Comparison of ENCODE assay signal across 11 cellular contexts in the genomic region with DNA sequence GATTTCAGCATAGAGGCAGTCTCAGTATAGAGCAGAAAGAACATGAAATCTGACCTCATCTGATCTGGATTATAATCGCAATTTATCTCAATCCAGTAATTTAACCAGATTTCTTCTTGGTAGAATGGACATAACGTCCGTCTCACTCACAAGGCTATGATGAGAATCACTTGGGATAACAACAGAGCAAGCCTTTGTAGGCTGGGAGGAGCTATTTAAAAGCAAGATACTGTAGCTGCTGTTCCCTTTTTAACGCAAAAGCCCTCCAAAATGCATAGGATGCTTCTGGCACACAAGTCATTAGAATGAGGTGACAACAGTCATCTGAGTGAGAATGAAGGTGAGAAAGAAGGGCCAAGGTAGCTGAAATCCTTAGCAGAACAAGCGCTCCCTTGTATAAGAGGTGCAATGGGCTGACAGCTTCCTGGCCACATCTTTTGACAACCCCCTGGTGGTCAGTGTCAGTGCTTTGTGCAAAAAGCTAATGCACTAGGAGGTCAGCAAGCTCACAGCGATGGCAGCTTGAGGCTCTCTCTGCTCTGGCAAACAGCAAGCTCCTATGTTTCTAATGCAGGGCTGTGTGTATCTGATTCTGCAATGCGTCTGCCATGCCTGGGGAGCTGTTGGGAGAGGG. TPM values are rescaled to one million over a fixed set of nuclear protein-coding genes. Genes with fewer than 3 reads are reported as not detected.
A peak's percentile ranks its signal among the peaks of the same experiment; 100 is the strongest.
DNase-seq lines count a peak whose midpoint lies in the region; ATAC-seq and TF ChIP-seq lines count a peak whose summit lies in the region.
"Had no signal": no experiment of that assay in that cellular context is flagged by ENCODE, and none has a peak within 500 bp of the region (broad histone marks: within the 10 kb centered on the region; RNA-seq: fewer than 3 reads in every experiment).

No MANE protein-coding gene starts in this region.

- no peaks in the 10 kb centered on the region for H3K9me2 ChIP-seq in SK-N-SH

- no peaks in the 10 kb centered on the region for H3F3A ChIP-seq in SK-N-SH (replicated peaks; ENCODE audit: insufficient read depth)

- peak; percentile 71 for TF ChIP-seq RAD21 in SK-N-SH (IDR thresholded peaks at IDR 0.05; ENCODE audit: low read length)

- no peak for TF ChIP-seq POLR2A in lower leg skin (IDR thresholded peaks at IDR 0.05)

- no peaks in the 10 kb centered on the region for H3K79me2 ChIP-seq in SK-N-SH (ENCODE audit: insufficient read depth)

- H3K27me3 ChIP-seq in SK-N-SH (ENCODE audit: insufficient read depth), result no peaks in the 10 kb centered on the region

- intact Hi-C loops in lower leg skin (cut with DNase I; ENCODE audit: low total_unique reads), result no loop called here

- H3K4me1 Mint-ChIP-seq in stimulated activated naive CD8-positive, alpha-beta T cell treated with anti-CD3 and anti-CD28 coated beads, Interleukin-15, amount 100 ng/mL, for 72 hours, result no peaks in the 10 kb centered on the region
- H3K4me1 Mint-ChIP-seq in glutamatergic neuron (ENCODE audit: low read depth, unreplicated experiment), result peaks cover 14% of the 10 kb centered on the region

- no peak overlapping the region for H2AFZ ChIP-seq in SK-N-SH (ENCODE audit: low read depth)

- no peaks in the 10 kb centered on the region for H3K36me3 ChIP-seq in SK-N-SH (replicated peaks in 1 of 2; ENCODE audit: control insufficient read depth in 1 of 2, insufficient read depth in 2 of 2, low read length in 1 of 2)

- peaks cover 0 to 8% of the 10 kb centered on the region in 2 experiments; a peak in 2 of 4 replicates for H3K4me1 ChIP-seq in SK-N-SH (ENCODE audit: control insufficient read depth in 1 of 2, insufficient read depth in 2 of 2, low read depth in 1 of 2, low read length in 1 of 2)

- H3K9ac ChIP-seq in SK-N-SH, result no peak overlapping the region

- CTCF ChIA-PET in SK-N-SH (lab: Yijun Ruan, JAX), result interaction anchor here (0.6 to 2.9 kb wide), 32 partner anchors 8 to 302 kb away, joined by 3 to 23 read pairs (median 4); a partner anchor contains a TSS

- no peaks in the 10 kb centered on the region for H4K20me1 ChIP-seq in SK-N-SH (ENCODE audit: insufficient read depth)

- DNase-seq in stimulated activated naive CD8-positive, alpha-beta T cell treated with anti-CD3 and anti-CD28 coated beads, Interleukin-15, Interleukin-2, amounts not matched to agents 100 U/mL and 50 U/mL, for 24 hours, result no peak
- DNase-seq in stimulated activated naive CD8-positive, alpha-beta T cell treated with anti-CD3 and anti-CD28 coated beads, Interleukin-15, amount 100 ng/mL, for 72 hours, result no peak
- DNase-seq in SK-N-SH, result peak; percentile 66
- peak; percentile 74 for DNase-seq in glutamatergic neuron
- DNase-seq in NCI-H2196 treated with DMSO at 0.1 percent for 48 hours (lab: John Stamatoyannopoulos, UW; ENCODE audit: unreplicated experiment), result no peak
- no peak for DNase-seq in lower leg skin (ENCODE audit: low spot score in 2 of 2)
- no peak for DNase-seq in DMS79 (lab: John Stamatoyannopoulos, UW)
- DNase-seq: activated B cell treated with CpG ODN at 0.5 μM for 24 hours; stimulated activated CD4-positive, alpha-beta T cell treated with anti-CD3 and anti-CD28 coated beads, Interleukin-2, amount 100 ng/mL, for 48 hours had no signal

- POLR2A ChIA-PET in SK-N-SH (lab: Yijun Ruan, JAX), result no interaction called here

- H3K27me3 Mint-ChIP-seq in stimulated activated naive CD8-positive, alpha-beta T cell treated with anti-CD3 and anti-CD28 coated beads, Interleukin-15, amount 100 ng/mL, for 72 hours, result no peaks in the 10 kb centered on the region
- H3K27me3 Mint-ChIP-seq in glutamatergic neuron (ENCODE audit: unreplicated experiment), result peaks cover 3% of the 10 kb centered on the region
- H3K27me3 Mint-ChIP-seq: activated B cell treated with CpG ODN at 0.5 μM for 24 hours had no signal

- no peaks in the 10 kb centered on the region for H3K36me3 Mint-ChIP-seq in glutamatergic neuron (ENCODE audit: unreplicated experiment)

- TF ChIP-seq EP300 in SK-N-SH (IDR thresholded peaks at IDR 0.05; ENCODE audit: borderline replicate concordance in 1 of 2, low read depth in 1 of 2, low read length in 1 of 2), result no peak

- no peaks in the 10 kb centered on the region for H3K9me3 ChIP-seq in SK-N-SH

- no peak overlapping the region for H3K4me2 ChIP-seq in SK-N-SH

- no peak overlapping the region for H3K4me3 Mint-ChIP-seq in stimulated activated naive CD8-positive, alpha-beta T cell treated with anti-CD3 and anti-CD28 coated beads, Interleukin-15, amount 100 ng/mL, for 72 hours
- H3K4me3 Mint-ChIP-seq in glutamatergic neuron (ENCODE audit: unreplicated experiment), result no peak overlapping the region
- H3K4me3 Mint-ChIP-seq: activated B cell treated with CpG ODN at 0.5 μM for 24 hours had no signal

- no peak overlapping the region for H3K27ac Mint-ChIP-seq in stimulated activated naive CD8-positive, alpha-beta T cell treated with anti-CD3 and anti-CD28 coated beads, Interleukin-15, amount 100 ng/mL, for 72 hours
- peak overlapping the region; percentile 56 for H3K27ac Mint-ChIP-seq in glutamatergic neuron (ENCODE audit: unreplicated experiment)
- H3K27ac Mint-ChIP-seq: activated B cell treated with CpG ODN at 0.5 μM for 24 hours had no signal

- no peak overlapping the region; a peak in 1 of 4 replicates for H3K4me3 ChIP-seq in SK-N-SH (ENCODE audit: low read depth in 2 of 2, low read length in 1 of 2)
- no peak overlapping the region for H3K4me3 ChIP-seq in lower leg skin (ENCODE audit: low read depth, poor library complexity, severe bottlenecking)

- peak; percentile 52 for TF ChIP-seq CTCF in SK-N-SH (IDR thresholded peaks at IDR 0.05)
- TF ChIP-seq CTCF in glutamatergic neuron (IDR thresholded peaks at IDR 0.05; ENCODE audit: partially characterized antibody, unreplicated experiment), result peak; percentile 88
- TF ChIP-seq CTCF in lower leg skin (IDR thresholded peaks at IDR 0.05), result no peak

- WGBS in SK-N-SH (ENCODE audit: low lambda C conversion rate), result 64% methylated on average over 6 of the region's 7 CpGs
- 80 to 87% methylated on average over 6 to 7 of the region's 7 CpGs for WGBS in lower leg skin, 2 donors

- H3K27ac ChIP-seq in SK-N-SH (ENCODE audit: low read depth in 2 of 2, low read length in 1 of 2), result no peak overlapping the region; a peak in 1 of 4 replicates

- no peaks in the 10 kb centered on the region for H3K9me3 Mint-ChIP-seq in stimulated activated naive CD8-positive, alpha-beta T cell treated with anti-CD3 and anti-CD28 coated beads, Interleukin-15, amount 100 ng/mL, for 72 hours
- peaks cover 7% of the 10 kb centered on the region for H3K9me3 Mint-ChIP-seq in glutamatergic neuron (ENCODE audit: unreplicated experiment)

- ATAC-seq in stimulated activated naive CD8-positive, alpha-beta T cell treated with anti-CD3 and anti-CD28 coated beads, Interleukin-15, Interleukin-2, amounts not matched to agents 100 U/mL and 50 U/mL, for 24 hours, result peak; percentile 28
- no peak for ATAC-seq in stimulated activated naive CD8-positive, alpha-beta T cell treated with anti-CD3 and anti-CD28 coated beads, Interleukin-15, amount 100 ng/mL, for 72 hours
- no peak for ATAC-seq in GM21360 (IDR thresholded peaks at IDR 0.05; ENCODE audit: unreplicated experiment)

TF ChIP-seq in SK-N-SH, 30 proteins besides CTCF, POLR2A, EP300 and RAD21:
- TF ChIP-seq JUND (IDR thresholded peaks at IDR 0.05) (no peak), EZH2phosphoT487 (IDR thresholded peaks at IDR 0.05; ENCODE audit: borderline replicate concordance, low read depth) (no peak), SMC3 (IDR thresholded peaks at IDR 0.05; ENCODE audit: low read depth, low read length) (peak; percentile 47), MXI1 (IDR thresholded peaks at IDR 0.05; ENCODE audit: low read depth, low read length) (peak; percentile 49), FOXJ3 (CRISPR knock-in tag; IDR thresholded peaks at IDR 0.05) (no peak), NFIC (IDR thresholded peaks at IDR 0.05; ENCODE audit: borderline replicate concordance) (no peak), FOXM1 (IDR thresholded peaks at IDR 0.05; ENCODE audit: low read depth) (no peak), POLR2AphosphoS5 (IDR thresholded peaks at IDR 0.05; ENCODE audit: low read depth, low read length) (no peak)
- TF ChIP-seq, protein P1, sequence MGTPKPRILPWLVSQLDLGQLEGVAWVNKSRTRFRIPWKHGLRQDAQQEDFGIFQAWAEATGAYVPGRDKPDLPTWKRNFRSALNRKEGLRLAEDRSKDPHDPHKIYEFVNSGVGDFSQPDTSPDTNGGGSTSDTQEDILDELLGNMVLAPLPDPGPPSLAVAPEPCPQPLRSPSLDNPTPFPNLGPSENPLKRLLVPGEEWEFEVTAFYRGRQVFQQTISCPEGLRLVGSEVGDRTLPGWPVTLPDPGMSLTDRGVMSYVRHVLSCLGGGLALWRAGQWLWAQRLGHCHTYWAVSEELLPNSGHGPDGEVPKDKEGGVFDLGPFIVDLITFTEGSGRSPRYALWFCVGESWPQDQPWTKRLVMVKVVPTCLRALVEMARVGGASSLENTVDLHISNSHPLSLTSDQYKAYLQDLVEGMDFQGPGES (IDR thresholded peaks at IDR 0.05; ENCODE audit: low read depth, low read length), result no peak

RNA-seq across cellular contexts. Expression of a gene that starts 16.4 kb away (rescaled TPM):
- polyA plus RNA-seq in SK-N-SH (2012; rRNA removed), result not detected in 2 replicates
- polyA plus RNA-seq in SK-N-SH (2012; cell fraction: cytosol; rRNA removed), result not detected in 2 replicates
- polyA plus RNA-seq in SK-N-SH (2012; cell fraction: nucleus; rRNA removed), result not detected in 2 replicates
- total RNA-seq in glutamatergic neuron (ENCODE audit: unreplicated experiment) (1.5 TPM), lower leg skin (1 to 10 TPM in 2 of 4 donors, under 1 TPM in 1, not detected in 1; 0.22 to 2.5 (median 1.8) TPM)
- total RNA-seq: activated B cell treated with CpG ODN at 0.5 μM for 24 hours, glomerular endothelial cell had no signal

Comparison
In these comparisons a context has a peak if more than half of its experiments do, and no peak if none do; other contexts are left out.
1. DNase-seq: peak in SK-N-SH (single experiment) and glutamatergic neuron (single experiment); none in stimulated activated naive CD8-positive, alpha-beta T cell treated with anti-CD3 and anti-CD28 coated beads, Interleukin-15, Interleukin-2, amounts not matched to agents 100 U/mL and 50 U/mL, for 24 hours (single experiment), stimulated activated naive CD8-positive, alpha-beta T cell treated with anti-CD3 and anti-CD28 coated beads, Interleukin-15, amount 100 ng/mL, for 72 hours (0 of 2), NCI-H2196 treated with DMSO at 0.1 percent for 48 hours (single experiment), lower leg skin (0 of 2) and DMS79 (single experiment).
2. CTCF ChIP-seq: peak in SK-N-SH (single experiment) and glutamatergic neuron (single experiment); none in lower leg skin (0 of 3).